1 cellular context compared by ENCODE assay signal in genomic region chr2:96553957-96554292, GRCh38.
A peak's percentile ranks its signal among the peaks of the same experiment; 100 is the strongest.
TF ChIP-seq lines count a peak whose summit lies in the region.

No MANE protein-coding gene starts in this region.

TF ChIP-seq in HepG2, 621 proteins besides CTCF, POLR2A, EP300 and RAD21:
- TF ChIP-seq MZF1 (CRISPR knock-in tag; IDR thresholded peaks at IDR 0.05; ENCODE audit: borderline replicate concordance) (0 out of 2 replicates have a peak, but pooled peaks have one; percentile 14), SAFB2 (CRISPR knock-in tag; IDR thresholded peaks at IDR 0.05; ENCODE audit: borderline replicate concordance, low read depth) (0 out of 2 replicates have a peak, but pooled peaks have one; percentile 9), U2AF1 (optimal IDR thresholded peaks at IDR 0.05; ENCODE audit: low read depth, low read length) (peak; percentile 17), ZNF263 (CRISPR knock-in tag; IDR thresholded peaks at IDR 0.05) (0 out of 2 replicates have a peak, but pooled peaks have one; percentile 8), ZBTB46 (CRISPR knock-in tag; IDR thresholded peaks at IDR 0.05; ENCODE audit: borderline replicate concordance) (0 out of 2 replicates have a peak, but pooled peaks have one; percentile 17), TIGD3 (CRISPR knock-in tag; IDR thresholded peaks at IDR 0.05; ENCODE audit: borderline replicate concordance) (0 out of 2 replicates have a peak, but pooled peaks have one; percentile 74), ZNF343 (CRISPR knock-in tag; IDR thresholded peaks at IDR 0.05) (0 out of 2 replicates have a peak, but pooled peaks have one; percentile 15)
TF ChIP-seq in HepG2: peak in this region for 7; not testable (repeated sequence) for 614.
